In genomic region chr4:48651869-48652447, GRCh38 we compare ENCODE assay signal across 16 cellular contexts.
DNase-seq lines count a peak whose midpoint lies in the region; ATAC-seq and TF ChIP-seq lines count a peak whose summit lies in the region.
"Had no signal": no experiment of that assay in that cellular context is flagged by ENCODE, and none has a peak within 500 bp of the region (broad histone marks: within the 10 kb centered on the region; RNA-seq: fewer than 3 reads in every experiment).

No MANE protein-coding gene starts in this region.

- H3K36me3 ChIP-seq in RWPE2 (ENCODE audit: low read depth) (no peaks in the 10 kb centered on the region), H7 (replicated peaks; ENCODE audit: control insufficient read depth, insufficient read depth, low read length) (no peaks in the 10 kb centered on the region), transverse colon (no peaks in the 10 kb centered on the region)
- H3K36me3 ChIP-seq: cardiac muscle cell, lower lobe of right lung had no signal

- H3K27ac ChIP-seq in RWPE2 (ENCODE audit: poor library complexity, severe bottlenecking) (no peak overlapping the region), epithelial cell of prostate (no peak overlapping the region), transverse colon (no peak overlapping the region)
- H3K27ac ChIP-seq: cardiac muscle cell, lower lobe of right lung had no signal

- intact Hi-C loops in transverse colon (cut with DNase I; ENCODE audit: low total_unique reads): no loop called here

- DNase-seq in activated CD4-positive, CD25-positive, alpha-beta regulatory T cell (lab: John Stamatoyannopoulos, UW): no peak
- DNase-seq in RWPE2 (ENCODE audit: low spot score) (no peak), epithelial cell of prostate (ENCODE audit: low read depth, low spot score) (peak; percentile 33), H7 (no peak), transverse colon (no peak), medulla oblongata (ENCODE audit: extremely low spot score) (no peak)
- DNase-seq in stimulated activated naive CD8-positive, alpha-beta T cell treated with anti-CD3 and anti-CD28 coated beads, Interleukin-15, Interleukin-2, amounts not matched to agents 100 U/mL and 50 U/mL, for 24 hours: no peak
- DNase-seq: 8988T; activated CD4-positive, alpha-beta T cell treated with anti-CD3 and anti-CD28 coated beads, Interleukin-2, amount 10 ng/mL, durations not matched to agents 7 days and 5 days; activated gamma-delta T cell; lower lobe of right lung; NCI-H1105; NCI-H446; T-helper 1 cell had no signal

- H3K4me1 ChIP-seq in RWPE2 (ENCODE audit: insufficient read depth, poor library complexity, severe bottlenecking): peaks cover 18% of the 10 kb centered on the region
- H3K4me1 ChIP-seq in transverse colon: peaks cover 6 to 48% (median 30%) of the 10 kb centered on the region in 4 donors

- TF ChIP-seq CTCF in RWPE2 (IDR thresholded peaks at IDR 0.05; ENCODE audit: poor library complexity, severe bottlenecking) (no peak), transverse colon (IDR thresholded peaks at IDR 0.05) (no peak)

- 31 to 38% methylated on average over 1 of the region's 1 CpG for WGBS in transverse colon (ENCODE audit: low coverage in 1 of 2), 2 donors

- TF ChIP-seq POLR2A in transverse colon (IDR thresholded peaks at IDR 0.05): no peak

- H3K4me3 ChIP-seq in RWPE2 (ENCODE audit: severe bottlenecking) (no peak overlapping the region), H7 (ENCODE audit: insufficient read depth, low read depth, low read length) (no peak overlapping the region), transverse colon (no peak overlapping the region)
- H3K4me3 ChIP-seq: cardiac muscle cell, lower lobe of right lung had no signal

- no peak for TF ChIP-seq EP300 in transverse colon (IDR thresholded peaks at IDR 0.05; ENCODE audit: low read depth)

- in situ Hi-C loops in transverse colon (cut with MboI; ENCODE audit: low pct_ligation_motif_present in 1 of 4, low pct_unique_long_range_greater_than_20kb in 1 of 4, low sequenced_read_pairs in 3 of 4): no loop called here

- no peaks in the 10 kb centered on the region for H3K27me3 ChIP-seq in RWPE2 (ENCODE audit: insufficient read depth, poor library complexity, severe bottlenecking)
- H3K27me3 ChIP-seq in H7 (ENCODE audit: control insufficient read depth, insufficient read depth, low read length): no peaks in the 10 kb centered on the region
- H3K27me3 ChIP-seq in transverse colon: no peaks in the 10 kb centered on the region
- H3K27me3 ChIP-seq: cardiac muscle cell had no signal

- peak; percentile 33 to 46 for ATAC-seq in activated CD4-positive, CD25-positive, alpha-beta regulatory T cell treated with anti-CD3 and anti-CD28 coated beads, Interleukin-2, amount 50 U/mL, for 24 hours
- ATAC-seq in RWPE2 (ENCODE audit: low read depth): peak; percentile 92
- ATAC-seq in stimulated activated naive CD8-positive, alpha-beta T cell treated with anti-CD3 and anti-CD28 coated beads, Interleukin-15, Interleukin-2, amounts not matched to agents 100 U/mL and 50 U/mL, for 24 hours: peak; percentile 42
- ATAC-seq: lower lobe of right lung had no signal

- H3K9me3 ChIP-seq in RWPE2 (ENCODE audit: severe bottlenecking): no peaks in the 10 kb centered on the region
- no peaks in the 10 kb centered on the region for H3K9me3 ChIP-seq in transverse colon
- H3K9me3 ChIP-seq: lower lobe of right lung had no signal

Comparison
In these comparisons a context has a peak if more than half of its experiments do, and no peak if none do; other contexts are left out.
1. ATAC-seq: peak in every context shown above with its lines; median percentile 92 in RWPE2; 42 in stimulated activated naive CD8-positive, alpha-beta T cell treated with anti-CD3 and anti-CD28 coated beads, Interleukin-15, Interleukin-2, amounts not matched to agents 100 U/mL and 50 U/mL, for 24 hours; 40 in activated CD4-positive, CD25-positive, alpha-beta regulatory T cell treated with anti-CD3 and anti-CD28 coated beads, Interleukin-2, amount 50 U/mL, for 24 hours.